In the genomic region with DNA sequence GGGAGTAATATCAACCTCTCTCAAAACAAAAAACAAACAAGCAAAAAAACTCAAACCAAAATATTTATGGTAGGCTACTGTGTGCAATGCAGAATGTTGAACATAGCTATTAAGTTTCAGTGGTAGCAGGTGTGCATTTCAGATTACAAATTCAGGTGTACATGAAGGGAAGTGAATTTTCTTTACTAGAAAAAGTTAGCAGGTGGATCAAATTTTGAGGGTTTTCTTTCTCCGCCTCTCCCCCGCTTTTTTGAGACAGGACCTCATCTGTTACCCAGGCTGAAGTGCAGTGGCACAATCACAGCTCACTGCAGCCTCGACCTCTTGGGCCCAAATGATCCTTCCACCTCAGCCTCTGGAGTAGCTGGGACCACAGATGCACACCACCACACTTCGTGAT, we compare ENCODE assay signal across 25 cellular contexts.
"Had no signal": no experiment of that assay in that cellular context is flagged by ENCODE, and none has a peak within 500 bp of the region (broad histone marks: within the 10 kb centered on the region; RNA-seq: fewer than 3 reads in every experiment).

No MANE protein-coding gene starts in this region.

- H3K9me3 ChIP-seq: MG63, SJSA1 had no signal

- ATAC-seq: HepG2 had no signal

- H3K4me1 ChIP-seq: SJSA1 had no signal

- H3K4me3 ChIP-seq: MG63, SJSA1, SK-N-MC had no signal

- H3K36me3 ChIP-seq: MG63, SJSA1 had no signal

- FAIRE-seq: HepG2, RCC 7860 had no signal

- DNase-seq: IMR-90; Karpas-422; KG1; MG63; MV-4-11; NCI-H1048; NCI-H1105; NCI-H1417; NCI-H1436 treated with DMSO at 0.1 percent for 48 hours; NCI-H1694; NCI-H187 treated with DMSO at 0.1 percent for 48 hours; NCI-H2029 treated with DMSO at 0.1 percent for 48 hours; NCI-H2227 treated with DMSO at 0.1 percent for 48 hours; NCI-H524; NCI-H526 treated with DMSO at 0.1 percent for 48 hours; NCI-H774; NK-92 treated with Interleukin-12 subunit alpha and Interleukin-12 subunit beta, amount 100 ng/mL, for 24 hours; Right ventricle myocardium superior; RPMI8226; SIG-M5; T-helper 2 cell had no signal

- H3K27ac ChIP-seq: SJSA1, SK-N-MC had no signal

- H3K27me3 ChIP-seq: SJSA1 had no signal
